17 cellular contexts compared by ENCODE assay signal in genomic region chr6:18433059-18433458, GRCh38. TPM values are rescaled to one million over a fixed set of nuclear protein-coding genes. Genes with fewer than 3 reads are reported as not detected.
DNase-seq lines count a peak whose midpoint lies in the region; ATAC-seq and TF ChIP-seq lines count a peak whose summit lies in the region.
"Had no signal": no experiment of that assay in that cellular context is flagged by ENCODE, and none has a peak within 500 bp of the region (broad histone marks: within the 10 kb centered on the region; RNA-seq: fewer than 3 reads in every experiment).

No MANE protein-coding gene starts in this region.

- H3K9me3 Mint-ChIP-seq in MCF 10A (ENCODE audit: unreplicated experiment) = no peaks in the 10 kb centered on the region
- no peaks in the 10 kb centered on the region for H3K9me3 Mint-ChIP-seq in osteocyte (ENCODE audit: unreplicated experiment)
- H3K9me3 Mint-ChIP-seq: CD8-positive, alpha-beta memory T cell had no signal

- no peak for DNase-seq in MCF 10A (ENCODE audit: unreplicated experiment)
- DNase-seq in breast epithelium (ENCODE audit: low spot score in 2 of 2) = no peak
- no peak for DNase-seq in esophagus muscularis mucosa (ENCODE audit: extremely low spot score)
- DNase-seq in osteocyte (ENCODE audit: extremely low spot score, unreplicated experiment) = no peak
- no peak for DNase-seq in upper lobe of right lung
- no peak for DNase-seq in stimulated activated CD4-positive, alpha-beta T cell treated with anti-CD3 and anti-CD28 coated beads, Interleukin-12 subunit alpha, Interleukin-12 subunit beta, amount 100 ng/mL, for 4 hours
- DNase-seq: CD8-positive, alpha-beta memory T cell; DMS79 treated with DMSO at 0.1 percent for 48 hours; KG1; NCI-H1092 treated with DMSO at 0.1 percent for 48 hours; NCI-H1694; NCI-H524 had no signal

- no peak for TF ChIP-seq EP300 in esophagus muscularis mucosa (IDR thresholded peaks at IDR 0.05)

- no peaks in the 10 kb centered on the region for H3K9me3 ChIP-seq in breast epithelium
- H3K9me3 ChIP-seq in esophagus muscularis mucosa = no peaks in the 10 kb centered on the region
- no peaks in the 10 kb centered on the region for H3K9me3 ChIP-seq in upper lobe of right lung

- H3K27me3 ChIP-seq in breast epithelium (no peaks in the 10 kb centered on the region), esophagus muscularis mucosa (no peaks in the 10 kb centered on the region), upper lobe of right lung (no peaks in the 10 kb centered on the region)

- TF ChIP-seq POLR2A in breast epithelium (IDR thresholded peaks at IDR 0.05) = no peak
- no peak for TF ChIP-seq POLR2A in esophagus muscularis mucosa (IDR thresholded peaks at IDR 0.05; ENCODE audit: low read depth)

- 47% methylated on average over 2 of the region's 2 CpGs for WGBS in esophagus muscularis mucosa

- H3K4me3 Mint-ChIP-seq in MCF 10A (ENCODE audit: unreplicated experiment) (peak overlapping the region; percentile 0), osteocyte (ENCODE audit: unreplicated experiment) (no peak overlapping the region)
- H3K4me3 Mint-ChIP-seq: CD8-positive, alpha-beta memory T cell had no signal

- H3K27ac ChIP-seq in breast epithelium = no peak overlapping the region
- H3K27ac ChIP-seq in esophagus muscularis mucosa (replicated peaks in 1 of 4) = peak overlapping the region; percentile 49 to 73 (median 64)
- peak overlapping the region; percentile 9 for H3K27ac ChIP-seq in upper lobe of right lung

- H3K4me3 ChIP-seq in breast epithelium (no peak overlapping the region), esophagus muscularis mucosa (no peak overlapping the region), upper lobe of right lung (no peak overlapping the region)

- H3K36me3 Mint-ChIP-seq in MCF 10A (ENCODE audit: insufficient read depth, unreplicated experiment) = peaks cover 57% of the 10 kb centered on the region
- H3K36me3 Mint-ChIP-seq in osteocyte (ENCODE audit: unreplicated experiment) = peaks cover 6% of the 10 kb centered on the region

- CTCF ChIA-PET in MCF 10A (lab: Yijun Ruan, JAX) = interaction anchor here (0.7 to 4.0 kb wide), 2 partner anchors 62 to 71 kb away, joined by 3 to 18 read pairs; no protein-coding TSS in a partner anchor

- intact Hi-C loops in MCF 10A (cut with micrococcal nuclease) (no loop called here), breast epithelium (cut with DNase I; ENCODE audit: low total_unique reads) (no loop called here), esophagus muscularis mucosa (cut with DNase I) (no loop called here), upper lobe of right lung (cut with DNase I) (no loop called here)

- POLR2A ChIA-PET in MCF 10A (lab: Yijun Ruan, JAX) = interaction anchor here (0.7 to 2.6 kb wide), 13 partner anchors 21 to 211 kb away, joined by 3 to 38 read pairs (median 4); partner anchors contain the start of gene RNF144B

- BruUV-seq in MCF 10A (replicated peaks; lab: Mats Ljungman, UMichigan) = no TSS peak

- H3K27me3 Mint-ChIP-seq in MCF 10A (ENCODE audit: insufficient read depth, unreplicated experiment) (no peaks in the 10 kb centered on the region), osteocyte (ENCODE audit: unreplicated experiment) (no peaks in the 10 kb centered on the region)
- H3K27me3 Mint-ChIP-seq: CD8-positive, alpha-beta memory T cell had no signal

- H3K4me1 Mint-ChIP-seq in MCF 10A (ENCODE audit: insufficient read depth, unreplicated experiment) (peaks cover 40% of the 10 kb centered on the region), osteocyte (ENCODE audit: unreplicated experiment) (peaks cover 18% of the 10 kb centered on the region)
- H3K4me1 Mint-ChIP-seq: CD8-positive, alpha-beta memory T cell had no signal

- ATAC-seq in upper lobe of right lung = no peak
- no peak for ATAC-seq in GM19023 (IDR thresholded peaks at IDR 0.05; ENCODE audit: unreplicated experiment)
- no peak for ATAC-seq in HG03025 (IDR thresholded peaks at IDR 0.05; ENCODE audit: low FRiP score, unreplicated experiment)
- ATAC-seq: HCT116, Panc1 had no signal

- H3K36me3 ChIP-seq in breast epithelium (no peaks in the 10 kb centered on the region), esophagus muscularis mucosa (peaks cover 0 to 8% (median 0%) of the 10 kb centered on the region in 4 donors), upper lobe of right lung (peaks cover 4% of the 10 kb centered on the region)

- H3K27ac Mint-ChIP-seq in MCF 10A (ENCODE audit: low read depth, unreplicated experiment) = peak overlapping the region; percentile 98
- H3K27ac Mint-ChIP-seq in osteocyte (ENCODE audit: unreplicated experiment) = peak overlapping the region; percentile 13
- H3K27ac Mint-ChIP-seq: CD8-positive, alpha-beta memory T cell had no signal

- TF ChIP-seq CTCF in MCF 10A (IDR thresholded peaks at IDR 0.05; ENCODE audit: unreplicated experiment) = no peak
- no peak for TF ChIP-seq CTCF in breast epithelium (IDR thresholded peaks at IDR 0.05)
- TF ChIP-seq CTCF in esophagus muscularis mucosa (IDR thresholded peaks at IDR 0.05) = no peak
- no peak for TF ChIP-seq CTCF in osteocyte (IDR thresholded peaks at IDR 0.05)
- TF ChIP-seq CTCF in upper lobe of right lung (IDR thresholded peaks at IDR 0.05) = no peak

- H3K4me1 ChIP-seq in breast epithelium (no peaks in the 10 kb centered on the region), esophagus muscularis mucosa (peaks cover 10 to 40% (median 31%) of the 10 kb centered on the region in 4 donors), upper lobe of right lung (peaks cover 15% of the 10 kb centered on the region)

RNA-seq across cellular contexts. Expression of gene RNF144B, which starts 45.9 kb away (rescaled TPM):
- total RNA-seq in MCF 10A (2022) (40.6 and 57.9 TPM in 2 replicates), breast epithelium (10 to 100 TPM; 24.3 to 37.0 (median 24.8) TPM), esophagus muscularis mucosa (10 to 100 TPM in 3 of 4 donors, 1 to 10 TPM in 1; 6.6 to 20.0 (median 12.1) TPM), osteocyte (14.7 and 15.0 TPM in 2 replicates), upper lobe of right lung (82.4 TPM)
- total RNA-seq: G401 had no signal

Comparison
In these comparisons a context has a peak if more than half of its experiments do, and no peak if none do; other contexts are left out.
1. H3K27ac ChIP-seq: peak in esophagus muscularis mucosa (4 of 4) and upper lobe of right lung (single experiment); none in breast epithelium (0 of 2).